10 cellular contexts compared by ENCODE assay signal in genomic region chr17:40109471-40109824, GRCh38. TPM values are rescaled to one million over a fixed set of nuclear protein-coding genes. Genes with fewer than 3 reads are reported as not detected.
DNase-seq lines count a peak whose midpoint lies in the region; ATAC-seq, FAIRE-seq and TF ChIP-seq lines count a peak whose summit lies in the region.
"Had no signal": no experiment of that assay in that cellular context is flagged by ENCODE, and none has a peak within 500 bp of the region (broad histone marks: within the 10 kb centered on the region; RNA-seq: fewer than 3 reads in every experiment).

No MANE protein-coding gene starts in this region.

- H3K4me1 ChIP-seq in psoas muscle (peaks cover 88% of the 10 kb centered on the region), pancreas (peaks cover 53 to 61% (median 56%) of the 10 kb centered on the region in 3 donors)

- peak overlapping the region; percentile 99 for H3K27ac ChIP-seq in psoas muscle
- H3K27ac ChIP-seq in pancreas, result peak overlapping the region in 2 of 4 donors; percentile 91 to 93

- DNase-seq in RPMI8226 (peak; percentile 27), epithelial cell of esophagus (ENCODE audit: low read depth) (peak; percentile 38), psoas muscle (no peak), kidney glomerular epithelial cell (lab: John Stamatoyannopoulos, UW) (no peak), pancreas (no peak), NCI-H524 treated with DMSO at 0.1 percent for 48 hours (lab: John Stamatoyannopoulos, UW) (no peak)
- DNase-seq: NCI-H526 treated with DMSO at 0.1 percent for 48 hours had no signal

- no peaks in the 10 kb centered on the region for H3K36me3 ChIP-seq in psoas muscle (ENCODE audit: insufficient read depth in 1 of 2, low read depth in 1 of 2)
- H3K36me3 ChIP-seq in pancreas, result no peaks in the 10 kb centered on the region

- H3K27me3 ChIP-seq in psoas muscle (ENCODE audit: insufficient read depth in 3 of 3, low read length in 2 of 3) (no peaks in the 10 kb centered on the region), pancreas (no peaks in the 10 kb centered on the region)

- intact Hi-C loops in psoas muscle (cut with DNase I), result no loop called here
- intact Hi-C loops in pancreas (cut with DNase I), result no loop called here

- no peaks in the 10 kb centered on the region for H3K9me3 ChIP-seq in psoas muscle
- H3K9me3 ChIP-seq in pancreas, result no peaks in the 10 kb centered on the region

- no peak for ATAC-seq in psoas muscle
- ATAC-seq in HG02763 (IDR thresholded peaks at IDR 0.05; ENCODE audit: unreplicated experiment), result no peak
- no peak for ATAC-seq in pancreas

- 86 to 89% (median 88%) methylated on average over 3 of the region's 3 CpGs for WGBS in psoas muscle, 3 donors
- 84 to 86% methylated on average over 3 of the region's 3 CpGs for WGBS in pancreas, 2 donors

- FAIRE-seq in pancreas (lab: Jason Lieb, UNC), result no peak
- FAIRE-seq: islet of Langerhans had no signal

- TF ChIP-seq CTCF in GM12873 (IDR thresholded peaks at IDR 0.05; ENCODE audit: insufficient read depth, low read depth, low read length, missing control alignments), result peak; percentile 41
- no peak for TF ChIP-seq CTCF in epithelial cell of esophagus (IDR thresholded peaks at IDR 0.05; ENCODE audit: insufficient read depth, low read depth, low read length, missing control alignments)
- TF ChIP-seq CTCF in psoas muscle (IDR thresholded peaks at IDR 0.05), result no peak
- no peak for TF ChIP-seq CTCF in pancreas (IDR thresholded peaks at IDR 0.05)

- H3K4me3 ChIP-seq in epithelial cell of esophagus (ENCODE audit: low read length) (no peak overlapping the region), psoas muscle (peak overlapping the region; percentile 46), pancreas (no peak overlapping the region)

RNA-seq across cellular contexts. Expression of gene NR1D1, which starts 9.1 kb away (rescaled TPM):
- 10 to 100 TPM; 29.4 to 88.7 (median 51.0) TPM for total RNA-seq in psoas muscle
- polyA plus RNA-seq in psoas muscle, result 10 to 100 TPM; 21.4 to 41.6 (median 24.4) TPM
- 10 to 100 TPM in 4 of 6 donors, 1 to 10 TPM in 2; 4.8 to 16.6 (median 11.2) TPM for total RNA-seq in pancreas
- 10 to 100 TPM; 11.0 to 17.5 TPM for polyA plus RNA-seq in pancreas

RNA-seq across cellular contexts. Expression of gene MSL1, which starts 12.3 kb away (rescaled TPM):
- total RNA-seq in psoas muscle (10 to 100 TPM; 63.3 to 75.6 (median 69.0) TPM), pancreas (10 to 100 TPM; 21.0 to 44.6 (median 29.2) TPM)
- polyA plus RNA-seq in psoas muscle (10 to 100 TPM; 48.6 to 84.7 (median 56.4) TPM), pancreas (100 to 1,000 TPM in 1 of 2 donors, 10 to 100 TPM in 1; 71.0 to 105 TPM)

RNA-seq across cellular contexts. Expression of gene CASC3, which starts 30.9 kb away (rescaled TPM):
- total RNA-seq in psoas muscle (10 to 100 TPM; 43.9 to 76.7 (median 57.1) TPM), pancreas (10 to 100 TPM; 31.3 to 46.2 (median 40.8) TPM)
- polyA plus RNA-seq in psoas muscle (10 to 100 TPM; 34.5 to 53.6 (median 38.6) TPM), pancreas (10 to 100 TPM; 35.2 to 42.3 TPM)

RNA-seq across cellular contexts. Expression of gene THRA, which starts 46.7 kb away (rescaled TPM):
- 10 to 100 TPM; 39.5 to 55.1 (median 42.9) TPM for total RNA-seq in psoas muscle
- polyA plus RNA-seq in psoas muscle, result 10 to 100 TPM in 2 of 3 donors, 1 to 10 TPM in 1; 9.5 to 60.0 (median 29.0) TPM
- 10 to 100 TPM; 13.8 to 28.1 (median 20.6) TPM for total RNA-seq in pancreas
- polyA plus RNA-seq in pancreas, result 10 to 100 TPM; 22.4 to 35.7 TPM

RNA-seq across cellular contexts. Expression of gene MED24, which starts 55.2 kb away (rescaled TPM):
- total RNA-seq in psoas muscle, result 100 to 1,000 TPM in 2 of 4 donors, 10 to 100 TPM in 2; 56.3 to 120 (median 87.9) TPM
- polyA plus RNA-seq in psoas muscle, result 100 to 1,000 TPM in 1 of 3 donors, 10 to 100 TPM in 2; 51.1 to 115 (median 55.9) TPM
- total RNA-seq in pancreas, result 10 to 100 TPM; 22.1 to 43.7 (median 29.1) TPM
- 10 to 100 TPM; 58.5 to 60.1 TPM for polyA plus RNA-seq in pancreas

Comparison
In these comparisons a context has a peak if more than half of its experiments do, and no peak if none do; other contexts are left out.
1. DNase-seq: peak in RPMI8226 (single experiment) and epithelial cell of esophagus (single experiment); none in psoas muscle (0 of 2), kidney glomerular epithelial cell (single experiment), pancreas (0 of 6) and NCI-H524 treated with DMSO at 0.1 percent for 48 hours (single experiment).